ENCODE assay signal across 30 cellular contexts in the genomic region with DNA sequence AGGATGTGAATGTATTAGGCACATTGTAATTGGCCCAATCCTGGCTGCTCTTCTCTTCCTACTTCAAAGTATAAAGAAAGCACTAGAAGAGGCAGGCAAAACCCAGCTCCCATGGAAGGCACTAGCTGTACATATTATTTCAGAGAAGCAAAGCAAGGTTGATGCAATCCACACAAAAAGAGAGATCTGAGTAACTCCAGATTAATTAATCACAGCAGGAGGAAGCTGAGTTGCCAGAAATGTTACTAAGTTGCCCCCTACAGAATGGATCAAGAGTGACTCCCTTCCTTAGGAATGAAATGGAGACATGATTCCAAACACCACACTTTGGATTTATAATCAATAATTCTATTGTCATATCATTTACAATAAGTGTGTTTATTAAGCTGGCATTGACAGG.
"Had no signal": no experiment of that assay in that cellular context is flagged by ENCODE, and none has a peak within 500 bp of the region (broad histone marks: within the 10 kb centered on the region; RNA-seq: fewer than 3 reads in every experiment).

No MANE protein-coding gene starts in this region.

- DNase-seq: activated CD4-positive, alpha-beta T cell treated with anti-CD3 and anti-CD28 coated beads for 4 hours; activated CD4-positive, alpha-beta T cell treated with anti-CD3 and anti-CD28 coated beads, Interleukin-2, amount 50 U/mL, for 4 hours; activated naive CD4-positive, alpha-beta T cell; activated T-cell treated with anti-CD3 and anti-CD28 coated beads for 4 hours; activated T-cell treated with anti-CD3 and anti-CD28 coated beads, Interleukin-2, amount 50 U/mL, for 72 hours; aorta; cerebellar nuclear complex; colonic mucosa; effector CD8-positive, alpha-beta T cell; foreskin melanocyte; left cardiac atrium; left ventricle myocardium superior; nephron progenitor cell; ovary; retina; sigmoid colon; small intestine; stimulated activated CD4-positive, alpha-beta T cell treated with anti-CD3 and anti-CD28 coated beads, Interleukin-4, amount 100 ng/mL, for 24 hours; stomach; thyroid gland; upper lobe of left lung had no signal

- H3K36me3 ChIP-seq: cardiac muscle cell, colonic mucosa, neutrophil, ovary, sigmoid colon, stomach, thyroid gland, upper lobe of left lung, vagina had no signal

- H3K27ac ChIP-seq: cardiac muscle cell, colonic mucosa, epithelial cell of prostate, neutrophil, ovary, sigmoid colon, stomach, thyroid gland, upper lobe of left lung, vagina, VCaP had no signal

- H3K9me3 Mint-ChIP-seq: brain; nephron progenitor cell; stimulated activated memory B cell treated with anti-CD40 and anti-IgM and Interleukin-4, amounts not matched to agents 10 μg/mL and 1 μg/mL and 100 μg/mL, for 72 hours had no signal

- H3K27me3 Mint-ChIP-seq: activated naive CD8-positive, alpha-beta T cell; brain; stimulated activated memory B cell treated with anti-CD40 and anti-IgM and Interleukin-4, amounts not matched to agents 10 μg/mL and 1 μg/mL and 100 μg/mL, for 72 hours had no signal

- H3K9me3 ChIP-seq: colonic mucosa, neutrophil, ovary, sigmoid colon, stomach, thyroid gland, upper lobe of left lung, vagina had no signal

- H3K27me3 ChIP-seq: cardiac muscle cell, colonic mucosa, neutrophil, ovary, sigmoid colon, stomach, thyroid gland, upper lobe of left lung, vagina had no signal

- H3K27ac Mint-ChIP-seq: activated naive CD8-positive, alpha-beta T cell; activated T-cell treated with anti-CD3 and anti-CD28 coated beads, Interleukin-2, amount 50 U/mL, for 72 hours; brain; nephron progenitor cell; progenitor cell of endocrine pancreas; stimulated activated memory B cell treated with anti-CD40 and anti-IgM and Interleukin-4, amounts not matched to agents 10 μg/mL and 1 μg/mL and 100 μg/mL, for 72 hours had no signal

- H3K4me3 ChIP-seq: cardiac muscle cell, colonic mucosa, ovary, sigmoid colon, stomach, thyroid gland, upper lobe of left lung, vagina had no signal

- H3K4me3 Mint-ChIP-seq: activated naive CD8-positive, alpha-beta T cell; activated T-cell treated with anti-CD3 and anti-CD28 coated beads, Interleukin-2, amount 50 U/mL, for 72 hours; brain; nephron progenitor cell; stimulated activated memory B cell treated with anti-CD40 and anti-IgM and Interleukin-4, amounts not matched to agents 10 μg/mL and 1 μg/mL and 100 μg/mL, for 72 hours had no signal

- H3K36me3 Mint-ChIP-seq: activated naive CD8-positive, alpha-beta T cell; brain; stimulated activated memory B cell treated with anti-CD40 and anti-IgM and Interleukin-4, amounts not matched to agents 10 μg/mL and 1 μg/mL and 100 μg/mL, for 72 hours had no signal

- H3K4me1 Mint-ChIP-seq: nephron progenitor cell; stimulated activated memory B cell treated with anti-CD40 and anti-IgM and Interleukin-4, amounts not matched to agents 10 μg/mL and 1 μg/mL and 100 μg/mL, for 72 hours had no signal

- H3K4me1 ChIP-seq: colonic mucosa, sigmoid colon, stomach, thyroid gland, upper lobe of left lung, vagina had no signal
